In genomic region chr2:219388127-219388844, GRCh38 we compare ENCODE assay signal across 8 cellular contexts. TPM values are rescaled to one million over a fixed set of nuclear protein-coding genes. Genes with fewer than 3 reads are reported as not detected.
DNase-seq lines count a peak whose midpoint lies in the region; ATAC-seq and TF ChIP-seq lines count a peak whose summit lies in the region.

No MANE protein-coding gene starts in this region.

- peak; percentile 79 for ATAC-seq in GM19463 (IDR thresholded peaks at IDR 0.05; ENCODE audit: unreplicated experiment)
- peak; percentile 89 for ATAC-seq in lung (ENCODE audit: insufficient read depth, low FRiP score)

- peak overlapping the region; percentile 90 to 96 (median 92) for H3K27ac Mint-ChIP-seq in CD4-positive, alpha-beta memory T cell
- peak overlapping the region; percentile 67 for H3K27ac Mint-ChIP-seq in activated CD4-positive, alpha-beta memory T cell treated with anti-CD3 and anti-CD28 coated beads, Interleukin-2, amount 10 ng/mL, durations not matched to agents 7 days and 5 days

- H3K27me3 ChIP-seq in CD4-positive, alpha-beta memory T cell (ENCODE audit: insufficient read depth, low read length) = no peaks in the 10 kb centered on the region
- H3K27me3 ChIP-seq in duodenal mucosa (ENCODE audit: control insufficient read depth in 1 of 2, insufficient read depth in 2 of 2, low read length in 2 of 2) = no peaks in the 10 kb centered on the region
- no peaks in the 10 kb centered on the region for H3K27me3 ChIP-seq in lung (ENCODE audit: control insufficient read depth, insufficient read depth)

- H3K36me3 ChIP-seq in CD4-positive, alpha-beta memory T cell (ENCODE audit: insufficient read depth, low read length) = peaks cover 20% of the 10 kb centered on the region
- H3K36me3 ChIP-seq in duodenal mucosa (ENCODE audit: control insufficient read depth in 1 of 2, insufficient read depth in 2 of 2, low read length in 2 of 2) = peaks cover 30 to 35% of the 10 kb centered on the region in 2 donors
- H3K36me3 ChIP-seq in lung (ENCODE audit: control insufficient read depth in 2 of 2, insufficient read depth in 2 of 2, low read length in 2 of 2) = peaks cover 4 to 23% of the 10 kb centered on the region in 2 donors

- H3K9me3 ChIP-seq in CD4-positive, alpha-beta memory T cell (ENCODE audit: control insufficient read depth in 1 of 2, low read length in 2 of 2) = no peaks in the 10 kb centered on the region
- no peaks in the 10 kb centered on the region for H3K9me3 ChIP-seq in duodenal mucosa (ENCODE audit: control insufficient read depth in 1 of 2, low read length in 2 of 2)
- no peaks in the 10 kb centered on the region for H3K9me3 ChIP-seq in lung (ENCODE audit: control insufficient read depth in 2 of 2, insufficient read depth in 1 of 2, low read length in 1 of 2)

- peak overlapping the region; percentile 30 for H3K4me3 ChIP-seq in CD4-positive, alpha-beta memory T cell (ENCODE audit: low read length in 2 of 2)
- peak overlapping the region; percentile 57 to 65 for H3K4me3 ChIP-seq in duodenal mucosa (ENCODE audit: low read depth in 1 of 2, low read length in 2 of 2)
- H3K4me3 ChIP-seq in lung = peak overlapping the region; percentile 14

- CTCF ChIA-PET in CD4-positive, alpha-beta memory T cell (lab: Charles Lee; ENCODE audit: partially characterized antibody) = interaction anchor here (0.6 to 4.3 kb wide), 17 partner anchors 10 to 729 kb away, joined by 3 to 43 read pairs (median 6); partner anchors contain the start of genes BCS1L, GMPPA, NHEJ1 and TTLL4
- CTCF ChIA-PET in activated CD4-positive, alpha-beta memory T cell treated with anti-CD3 and anti-CD28 coated beads, Interleukin-2, amount 10 ng/mL, durations not matched to agents 7 days and 5 days (lab: Charles Lee) = interaction anchor here (0.6 to 3.5 kb wide), 17 partner anchors 14 to 677 kb away, joined by 3 to 27 read pairs (median 4); partner anchors contain the start of genes CHPF, DNAJB2, GMPPA and TTLL4

- POLR2A ChIA-PET in CD4-positive, alpha-beta memory T cell (lab: Charles Lee; ENCODE audit: partially characterized antibody) = interaction anchor here (0.7 to 2.7 kb wide), 22 partner anchors 9 to 729 kb away, joined by 3 to 23 read pairs (median 5); partner anchors contain the start of genes ANKZF1, ATG9A, BCS1L and CHPF
- POLR2A ChIA-PET in activated CD4-positive, alpha-beta memory T cell treated with anti-CD3 and anti-CD28 coated beads, Interleukin-2, amount 10 ng/mL, durations not matched to agents 7 days and 5 days (lab: Charles Lee) = interaction anchor here (0.8 to 3.5 kb wide), 12 partner anchors 10 to 212 kb away, joined by 3 to 17 read pairs (median 4); partner anchors contain the start of genes CNPPD1, DNAJB2, GLB1L and GMPPA

- peak; percentile 45 for TF ChIP-seq CTCF in lung (IDR thresholded peaks at IDR 0.05; ENCODE audit: control extremely low read depth, extremely low read depth)

- 2% methylated on average over 24 to 77 of the region's 78 CpGs for WGBS in lung, 2 donors

- H3K27me3 Mint-ChIP-seq in CD4-positive, alpha-beta memory T cell = no peaks in the 10 kb centered on the region
- H3K27me3 Mint-ChIP-seq in activated CD4-positive, alpha-beta memory T cell treated with anti-CD3 and anti-CD28 coated beads, Interleukin-2, amount 10 ng/mL, durations not matched to agents 7 days and 5 days = peaks cover 9% of the 10 kb centered on the region

- H3K4me1 Mint-ChIP-seq in CD4-positive, alpha-beta memory T cell = peaks cover 11 to 36% (median 22%) of the 10 kb centered on the region in 4 donors
- peaks cover 16% of the 10 kb centered on the region for H3K4me1 Mint-ChIP-seq in activated CD4-positive, alpha-beta memory T cell treated with anti-CD3 and anti-CD28 coated beads, Interleukin-2, amount 10 ng/mL, durations not matched to agents 7 days and 5 days

- H3K4me3 Mint-ChIP-seq in CD4-positive, alpha-beta memory T cell = peak overlapping the region; percentile 63 to 96 (median 72)
- H3K4me3 Mint-ChIP-seq in activated CD4-positive, alpha-beta memory T cell treated with anti-CD3 and anti-CD28 coated beads, Interleukin-2, amount 10 ng/mL, durations not matched to agents 7 days and 5 days = peak overlapping the region; percentile 70

- H3K9ac ChIP-seq in duodenal mucosa (ENCODE audit: low read depth in 1 of 2, low read length in 2 of 2) = peak overlapping the region; percentile 24 to 36

- H3K4me1 ChIP-seq in CD4-positive, alpha-beta memory T cell (ENCODE audit: insufficient read depth, low read length) = peaks cover 22% of the 10 kb centered on the region
- H3K4me1 ChIP-seq in duodenal mucosa (ENCODE audit: control insufficient read depth in 1 of 2, insufficient read depth in 2 of 2, low read length in 2 of 2) (peaks cover 15 to 29% of the 10 kb centered on the region in 2 donors), lung (ENCODE audit: control insufficient read depth in 2 of 2, insufficient read depth in 2 of 2, low read length in 2 of 2) (peaks cover 4 to 21% of the 10 kb centered on the region in 2 donors)

- peaks cover 12 to 33% of the 10 kb centered on the region in 2 donors for H3K36me3 Mint-ChIP-seq in CD4-positive, alpha-beta memory T cell
- peaks cover 22% of the 10 kb centered on the region for H3K36me3 Mint-ChIP-seq in activated CD4-positive, alpha-beta memory T cell treated with anti-CD3 and anti-CD28 coated beads, Interleukin-2, amount 10 ng/mL, durations not matched to agents 7 days and 5 days (ENCODE audit: low read depth)

- intact Hi-C loops in CD4-positive, alpha-beta memory T cell (cut with micrococcal nuclease) = loop anchor here (1.0 to 5.0 kb wide), 14 partner anchors 91 to 1116 kb away; partner anchors contain the start of genes AAMP, BCS1L, CHPF and CNOT9

- peak; percentile 97 to 99 (median 98) for DNase-seq in CD4-positive, alpha-beta memory T cell
- DNase-seq in HK-2 (ENCODE audit: unreplicated experiment) (peak; percentile 99), NCI-H82 treated with DMSO at 0.1 percent for 48 hours (lab: John Stamatoyannopoulos, UW; ENCODE audit: unreplicated experiment) (peak; percentile 96), lung (ENCODE audit: low spot score) (peak; percentile 99)
- peak; percentile 98 for DNase-seq in activated CD4-positive, alpha-beta memory T cell treated with anti-CD3 and anti-CD28 coated beads, Interleukin-2, amount 10 ng/mL, durations not matched to agents 7 days and 5 days
- peak; percentile 99 for DNase-seq in stimulated activated CD4-positive, alpha-beta T cell treated with anti-CD3 and anti-CD28 coated beads, TNF-alpha, amount 100 ng/mL, for 1 hour (ENCODE audit: low read depth in 3 of 3, low spot score in 1 of 3)

- H3K9me3 Mint-ChIP-seq in CD4-positive, alpha-beta memory T cell = no peaks in the 10 kb centered on the region
- H3K9me3 Mint-ChIP-seq in activated CD4-positive, alpha-beta memory T cell treated with anti-CD3 and anti-CD28 coated beads, Interleukin-2, amount 10 ng/mL, durations not matched to agents 7 days and 5 days = no peaks in the 10 kb centered on the region

- peak overlapping the region; percentile 77 for H3K27ac ChIP-seq in CD4-positive, alpha-beta memory T cell (ENCODE audit: low read depth, low read length)
- peak overlapping the region; percentile 77 for H3K27ac ChIP-seq in duodenal mucosa (ENCODE audit: low read depth, low read length)
- H3K27ac ChIP-seq in lung (ENCODE audit: low read depth in 1 of 2, low read length in 1 of 2) = peak overlapping the region; percentile 82 to 89

RNA-seq across cellular contexts. Expression of gene DNPEP, which starts 0.6 kb away (rescaled TPM):
- 10 to 100 TPM; 70.4 to 75.9 TPM for total RNA-seq in CD4-positive, alpha-beta memory T cell
- 10 to 100 TPM; 57.8 to 73.3 TPM for polyA plus RNA-seq in CD4-positive, alpha-beta memory T cell
- total RNA-seq in activated CD4-positive, alpha-beta memory T cell treated with anti-CD3 and anti-CD28 coated beads, Interleukin-2, amount 10 ng/mL, durations not matched to agents 7 days and 5 days = 10 to 100 TPM; 40.1 to 44.4 TPM
- total RNA-seq in lung = 10 to 100 TPM; 73.7 to 78.6 TPM
- polyA plus RNA-seq in lung = 10 to 100 TPM; 82.9 to 89.7 TPM

RNA-seq across cellular contexts. Expression of gene DES, which starts 29.9 kb away (rescaled TPM):
- total RNA-seq in CD4-positive, alpha-beta memory T cell = not detected
- not detected for polyA plus RNA-seq in CD4-positive, alpha-beta memory T cell
- not detected for total RNA-seq in activated CD4-positive, alpha-beta memory T cell treated with anti-CD3 and anti-CD28 coated beads, Interleukin-2, amount 10 ng/mL, durations not matched to agents 7 days and 5 days
- total RNA-seq in lung = 10 to 100 TPM; 23.9 to 88.7 TPM
- polyA plus RNA-seq in lung = 100 to 1,000 TPM in 1 of 2 donors, 10 to 100 TPM in 1; 27.2 to 108 TPM

RNA-seq across cellular contexts. Expression of gene SPEG, which starts 46.4 kb away (rescaled TPM):
- total RNA-seq in CD4-positive, alpha-beta memory T cell = 1 to 10 TPM; 8.8 to 9.0 TPM
- polyA plus RNA-seq in CD4-positive, alpha-beta memory T cell = under 1 TPM; 0.15 to 0.20 TPM
- 1 to 10 TPM in 1 of 2 experiments, under 1 TPM in 1; 0.20 to 1.1 TPM for total RNA-seq in activated CD4-positive, alpha-beta memory T cell treated with anti-CD3 and anti-CD28 coated beads, Interleukin-2, amount 10 ng/mL, durations not matched to agents 7 days and 5 days
- 10 to 100 TPM in 1 of 2 donors, 1 to 10 TPM in 1; 8.7 to 15.6 TPM for total RNA-seq in lung
- 10 to 100 TPM in 1 of 2 donors, 1 to 10 TPM in 1; 3.7 to 10.5 TPM for polyA plus RNA-seq in lung

RNA-seq across cellular contexts. Expression of gene RESP18, which starts 55.7 kb away (rescaled TPM):
- not detected for total RNA-seq in CD4-positive, alpha-beta memory T cell
- polyA plus RNA-seq in CD4-positive, alpha-beta memory T cell = not detected
- total RNA-seq in activated CD4-positive, alpha-beta memory T cell treated with anti-CD3 and anti-CD28 coated beads, Interleukin-2, amount 10 ng/mL, durations not matched to agents 7 days and 5 days = not detected
- not detected for total RNA-seq in lung
- polyA plus RNA-seq in lung = not detected

Comparison
In these comparisons a context has a peak if more than half of its experiments do, and no peak if none do; other contexts are left out.
1. Peak in every context shown above with its lines: DNase-seq, ATAC-seq, H3K4me3 ChIP-seq and H3K27ac ChIP-seq.
2. RNA of gene DES, which starts 29.9 kb away (total RNA-seq): 23.9 to 88.7 TPM in lung; not detected in CD4-positive, alpha-beta memory T cell and not detected in activated CD4-positive, alpha-beta memory T cell treated with anti-CD3 and anti-CD28 coated beads, Interleukin-2, amount 10 ng/mL, durations not matched to agents 7 days and 5 days; every median in the first group is over 10 times any median in the second.
3. RNA of gene SPEG, which starts 46.4 kb away (total RNA-seq): 8.7 to 15.6 TPM in lung and 8.8 to 9.0 TPM in CD4-positive, alpha-beta memory T cell; 0.20 to 1.1 TPM in activated CD4-positive, alpha-beta memory T cell treated with anti-CD3 and anti-CD28 coated beads, Interleukin-2, amount 10 ng/mL, durations not matched to agents 7 days and 5 days; every median in the first group is over 4 times any median in the second.